1 cellular context compared by ENCODE assay signal in the genomic region with DNA sequence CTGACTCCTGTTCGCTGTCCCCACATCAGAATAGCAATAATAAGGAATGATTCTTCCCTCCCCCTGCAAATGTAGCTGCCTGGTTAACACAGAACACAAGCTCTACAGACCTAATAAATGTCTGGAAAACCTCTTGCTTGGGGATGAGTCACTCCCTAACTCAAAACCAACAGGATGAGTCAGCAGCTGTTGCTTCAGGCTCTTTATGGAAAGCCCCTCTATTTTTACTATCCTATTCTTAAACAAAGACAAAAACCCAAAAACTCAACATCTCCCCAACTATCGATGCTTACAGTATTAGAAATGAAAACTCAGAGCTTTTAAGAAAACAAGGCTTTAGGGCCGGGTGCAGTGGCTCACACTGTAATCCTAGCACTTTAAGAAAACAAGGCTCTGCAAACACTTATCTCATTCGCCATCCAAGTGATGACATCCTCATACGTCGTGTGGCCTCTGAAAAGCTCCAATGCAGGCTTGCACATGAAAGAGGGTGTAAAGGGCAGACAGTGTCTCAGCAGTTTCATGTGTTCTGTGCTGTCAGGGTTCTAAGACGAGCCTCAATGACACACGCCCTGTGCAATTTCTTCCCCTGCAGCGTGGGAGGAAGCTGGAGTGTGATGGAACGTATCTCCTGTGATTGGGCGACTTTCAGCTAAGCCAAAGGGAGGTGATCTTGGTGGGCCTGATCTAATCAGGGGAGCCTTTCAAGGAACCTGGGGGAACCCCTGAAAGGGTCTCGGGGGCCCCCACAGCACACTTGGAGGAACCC.
TF ChIP-seq lines count a peak whose summit lies in the region.

No MANE protein-coding gene starts in this region.

TF ChIP-seq in HepG2, 621 proteins besides CTCF, POLR2A, EP300 and RAD21 (continued from another document):
- TF ChIP-seq, protein P1, sequence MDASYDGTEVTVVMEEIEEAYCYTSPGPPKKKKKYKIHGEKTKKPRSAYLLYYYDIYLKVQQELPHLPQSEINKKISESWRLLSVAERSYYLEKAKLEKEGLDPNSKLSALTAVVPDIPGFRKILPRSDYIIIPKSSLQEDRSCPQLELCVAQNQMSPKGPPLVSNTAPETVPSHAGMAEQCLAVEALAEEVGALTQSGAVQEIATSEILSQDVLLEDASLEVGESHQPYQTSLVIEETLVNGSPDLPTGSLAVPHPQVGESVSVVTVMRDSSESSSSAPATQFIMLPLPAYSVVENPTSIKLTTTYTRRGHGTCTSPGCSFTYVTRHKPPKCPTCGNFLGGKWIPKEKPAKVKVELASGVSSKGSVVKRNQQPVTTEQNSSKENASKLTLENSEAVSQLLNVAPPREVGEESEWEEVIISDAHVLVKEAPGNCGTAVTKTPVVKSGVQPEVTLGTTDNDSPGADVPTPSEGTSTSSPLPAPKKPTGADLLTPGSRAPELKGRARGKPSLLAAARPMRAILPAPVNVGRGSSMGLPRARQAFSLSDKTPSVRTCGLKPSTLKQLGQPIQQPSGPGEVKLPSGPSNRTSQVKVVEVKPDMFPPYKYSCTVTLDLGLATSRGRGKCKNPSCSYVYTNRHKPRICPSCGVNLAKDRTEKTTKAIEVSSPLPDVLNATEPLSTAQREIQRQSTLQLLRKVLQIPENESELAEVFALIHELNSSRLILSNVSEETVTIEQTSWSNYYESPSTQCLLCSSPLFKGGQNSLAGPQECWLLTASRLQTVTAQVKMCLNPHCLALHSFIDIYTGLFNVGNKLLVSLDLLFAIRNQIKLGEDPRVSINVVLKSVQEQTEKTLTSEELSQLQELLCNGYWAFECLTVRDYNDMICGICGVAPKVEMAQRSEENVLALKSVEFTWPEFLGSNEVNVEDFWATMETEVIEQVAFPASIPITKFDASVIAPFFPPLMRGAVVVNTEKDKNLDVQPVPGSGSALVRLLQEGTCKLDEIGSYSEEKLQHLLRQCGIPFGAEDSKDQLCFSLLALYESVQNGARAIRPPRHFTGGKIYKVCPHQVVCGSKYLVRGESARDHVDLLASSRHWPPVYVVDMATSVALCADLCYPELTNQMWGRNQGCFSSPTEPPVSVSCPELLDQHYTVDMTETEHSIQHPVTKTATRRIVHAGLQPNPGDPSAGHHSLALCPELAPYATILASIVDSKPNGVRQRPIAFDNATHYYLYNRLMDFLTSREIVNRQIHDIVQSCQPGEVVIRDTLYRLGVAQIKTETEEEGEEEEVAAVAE (CRISPR knock-in tag; IDR thresholded peaks at IDR 0.05; ENCODE audit: borderline replicate concordance) = 0 out of 2 replicates have a peak, but pooled peaks have one; percentile 68
- TF ChIP-seq, protein P2, sequence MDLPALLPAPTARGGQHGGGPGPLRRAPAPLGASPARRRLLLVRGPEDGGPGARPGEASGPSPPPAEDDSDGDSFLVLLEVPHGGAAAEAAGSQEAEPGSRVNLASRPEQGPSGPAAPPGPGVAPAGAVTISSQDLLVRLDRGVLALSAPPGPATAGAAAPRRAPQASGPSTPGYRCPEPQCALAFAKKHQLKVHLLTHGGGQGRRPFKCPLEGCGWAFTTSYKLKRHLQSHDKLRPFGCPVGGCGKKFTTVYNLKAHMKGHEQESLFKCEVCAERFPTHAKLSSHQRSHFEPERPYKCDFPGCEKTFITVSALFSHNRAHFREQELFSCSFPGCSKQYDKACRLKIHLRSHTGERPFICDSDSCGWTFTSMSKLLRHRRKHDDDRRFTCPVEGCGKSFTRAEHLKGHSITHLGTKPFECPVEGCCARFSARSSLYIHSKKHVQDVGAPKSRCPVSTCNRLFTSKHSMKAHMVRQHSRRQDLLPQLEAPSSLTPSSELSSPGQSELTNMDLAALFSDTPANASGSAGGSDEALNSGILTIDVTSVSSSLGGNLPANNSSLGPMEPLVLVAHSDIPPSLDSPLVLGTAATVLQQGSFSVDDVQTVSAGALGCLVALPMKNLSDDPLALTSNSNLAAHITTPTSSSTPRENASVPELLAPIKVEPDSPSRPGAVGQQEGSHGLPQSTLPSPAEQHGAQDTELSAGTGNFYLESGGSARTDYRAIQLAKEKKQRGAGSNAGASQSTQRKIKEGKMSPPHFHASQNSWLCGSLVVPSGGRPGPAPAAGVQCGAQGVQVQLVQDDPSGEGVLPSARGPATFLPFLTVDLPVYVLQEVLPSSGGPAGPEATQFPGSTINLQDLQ (CRISPR knock-in tag; IDR thresholded peaks at IDR 0.05) = no peak
- TF ChIP-seq ETV5 (CRISPR knock-in tag; IDR thresholded peaks at IDR 0.05; ENCODE audit: borderline replicate concordance) = no peak
- TF ChIP-seq CREM (IDR thresholded peaks at IDR 0.05) = peak; percentile 68
- TF ChIP-seq CREM (CRISPR knock-in tag; IDR thresholded peaks at IDR 0.05) = no peak
- no peak for TF ChIP-seq ATF7 (IDR thresholded peaks at IDR 0.05)
- no peak for TF ChIP-seq ATF7 (CRISPR knock-in tag; IDR thresholded peaks at IDR 0.05)
- TF ChIP-seq CEBPB (IDR thresholded peaks at IDR 0.05; ENCODE audit: borderline replicate concordance, low read depth, low read length) = peak; percentile 42; the same call in 1 of the 2 replicates
- TF ChIP-seq, protein P3, sequence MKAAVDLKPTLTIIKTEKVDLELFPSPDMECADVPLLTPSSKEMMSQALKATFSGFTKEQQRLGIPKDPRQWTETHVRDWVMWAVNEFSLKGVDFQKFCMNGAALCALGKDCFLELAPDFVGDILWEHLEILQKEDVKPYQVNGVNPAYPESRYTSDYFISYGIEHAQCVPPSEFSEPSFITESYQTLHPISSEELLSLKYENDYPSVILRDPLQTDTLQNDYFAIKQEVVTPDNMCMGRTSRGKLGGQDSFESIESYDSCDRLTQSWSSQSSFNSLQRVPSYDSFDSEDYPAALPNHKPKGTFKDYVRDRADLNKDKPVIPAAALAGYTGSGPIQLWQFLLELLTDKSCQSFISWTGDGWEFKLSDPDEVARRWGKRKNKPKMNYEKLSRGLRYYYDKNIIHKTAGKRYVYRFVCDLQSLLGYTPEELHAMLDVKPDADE (CRISPR knock-in tag; IDR thresholded peaks at IDR 0.05) = no peak
- TF ChIP-seq, protein P4, sequence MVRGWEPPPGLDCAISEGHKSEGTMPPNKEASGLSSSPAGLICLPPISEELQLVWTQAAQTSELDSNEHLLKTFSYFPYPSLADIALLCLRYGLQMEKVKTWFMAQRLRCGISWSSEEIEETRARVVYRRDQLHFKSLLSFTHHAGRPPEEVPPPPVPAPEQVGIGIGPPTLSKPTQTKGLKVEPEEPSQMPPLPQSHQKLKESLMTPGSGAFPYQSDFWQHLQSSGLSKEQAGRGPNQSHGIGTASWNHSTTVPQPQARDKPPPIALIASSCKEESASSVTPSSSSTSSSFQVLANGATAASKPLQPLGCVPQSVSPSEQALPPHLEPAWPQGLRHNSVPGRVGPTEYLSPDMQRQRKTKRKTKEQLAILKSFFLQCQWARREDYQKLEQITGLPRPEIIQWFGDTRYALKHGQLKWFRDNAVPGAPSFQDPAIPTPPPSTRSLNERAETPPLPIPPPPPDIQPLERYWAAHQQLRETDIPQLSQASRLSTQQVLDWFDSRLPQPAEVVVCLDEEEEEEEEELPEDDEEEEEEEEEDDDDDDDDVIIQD (CRISPR knock-in tag; IDR thresholded peaks at IDR 0.05; ENCODE audit: low read depth) = 0 out of 2 replicates have a peak, but pooled peaks have one; percentile 45
- TF ChIP-seq RFXANK (CRISPR knock-in tag; IDR thresholded peaks at IDR 0.05) = no peak
- TF ChIP-seq, protein P5, sequence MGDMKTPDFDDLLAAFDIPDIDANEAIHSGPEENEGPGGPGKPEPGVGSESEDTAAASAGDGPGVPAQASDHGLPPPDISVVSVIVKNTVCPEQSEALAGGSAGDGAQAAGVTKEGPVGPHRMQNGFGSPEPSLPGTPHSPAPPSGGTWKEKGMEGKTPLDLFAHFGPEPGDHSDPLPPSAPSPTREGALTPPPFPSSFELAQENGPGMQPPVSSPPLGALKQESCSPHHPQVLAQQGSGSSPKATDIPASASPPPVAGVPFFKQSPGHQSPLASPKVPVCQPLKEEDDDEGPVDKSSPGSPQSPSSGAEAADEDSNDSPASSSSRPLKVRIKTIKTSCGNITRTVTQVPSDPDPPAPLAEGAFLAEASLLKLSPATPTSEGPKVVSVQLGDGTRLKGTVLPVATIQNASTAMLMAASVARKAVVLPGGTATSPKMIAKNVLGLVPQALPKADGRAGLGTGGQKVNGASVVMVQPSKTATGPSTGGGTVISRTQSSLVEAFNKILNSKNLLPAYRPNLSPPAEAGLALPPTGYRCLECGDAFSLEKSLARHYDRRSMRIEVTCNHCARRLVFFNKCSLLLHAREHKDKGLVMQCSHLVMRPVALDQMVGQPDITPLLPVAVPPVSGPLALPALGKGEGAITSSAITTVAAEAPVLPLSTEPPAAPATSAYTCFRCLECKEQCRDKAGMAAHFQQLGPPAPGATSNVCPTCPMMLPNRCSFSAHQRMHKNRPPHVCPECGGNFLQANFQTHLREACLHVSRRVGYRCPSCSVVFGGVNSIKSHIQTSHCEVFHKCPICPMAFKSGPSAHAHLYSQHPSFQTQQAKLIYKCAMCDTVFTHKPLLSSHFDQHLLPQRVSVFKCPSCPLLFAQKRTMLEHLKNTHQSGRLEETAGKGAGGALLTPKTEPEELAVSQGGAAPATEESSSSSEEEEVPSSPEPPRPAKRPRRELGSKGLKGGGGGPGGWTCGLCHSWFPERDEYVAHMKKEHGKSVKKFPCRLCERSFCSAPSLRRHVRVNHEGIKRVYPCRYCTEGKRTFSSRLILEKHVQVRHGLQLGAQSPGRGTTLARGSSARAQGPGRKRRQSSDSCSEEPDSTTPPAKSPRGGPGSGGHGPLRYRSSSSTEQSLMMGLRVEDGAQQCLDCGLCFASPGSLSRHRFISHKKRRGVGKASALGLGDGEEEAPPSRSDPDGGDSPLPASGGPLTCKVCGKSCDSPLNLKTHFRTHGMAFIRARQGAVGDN (CRISPR knock-in tag; IDR thresholded peaks at IDR 0.05) = peak; percentile 45
- TF ChIP-seq MAFK (conservative IDR thresholded peaks at IDR 0.05 in 1 of 2, IDR thresholded peaks at IDR 0.05 in 1 of 2; ENCODE audit: low read length in 2 of 2) = peak; percentile 58 to 69
- TF ChIP-seq ZNF614 (CRISPR knock-in tag; IDR thresholded peaks at IDR 0.05; ENCODE audit: borderline replicate concordance) = no peak
- TF ChIP-seq NCOA5 (CRISPR knock-in tag; IDR thresholded peaks at IDR 0.05) = no peak
- TF ChIP-seq, protein P6, sequence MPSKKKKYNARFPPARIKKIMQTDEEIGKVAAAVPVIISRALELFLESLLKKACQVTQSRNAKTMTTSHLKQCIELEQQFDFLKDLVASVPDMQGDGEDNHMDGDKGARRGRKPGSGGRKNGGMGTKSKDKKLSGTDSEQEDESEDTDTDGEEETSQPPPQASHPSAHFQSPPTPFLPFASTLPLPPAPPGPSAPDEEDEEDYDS (CRISPR knock-in tag; IDR thresholded peaks at IDR 0.05) = no peak
- no peak for TF ChIP-seq TBP (CRISPR knock-in tag; IDR thresholded peaks at IDR 0.05)
- 0 out of 2 replicates have a peak, but pooled peaks have one; percentile 24 for TF ChIP-seq MED1 (CRISPR knock-in tag; IDR thresholded peaks at IDR 0.05)
- TF ChIP-seq, protein P7, sequence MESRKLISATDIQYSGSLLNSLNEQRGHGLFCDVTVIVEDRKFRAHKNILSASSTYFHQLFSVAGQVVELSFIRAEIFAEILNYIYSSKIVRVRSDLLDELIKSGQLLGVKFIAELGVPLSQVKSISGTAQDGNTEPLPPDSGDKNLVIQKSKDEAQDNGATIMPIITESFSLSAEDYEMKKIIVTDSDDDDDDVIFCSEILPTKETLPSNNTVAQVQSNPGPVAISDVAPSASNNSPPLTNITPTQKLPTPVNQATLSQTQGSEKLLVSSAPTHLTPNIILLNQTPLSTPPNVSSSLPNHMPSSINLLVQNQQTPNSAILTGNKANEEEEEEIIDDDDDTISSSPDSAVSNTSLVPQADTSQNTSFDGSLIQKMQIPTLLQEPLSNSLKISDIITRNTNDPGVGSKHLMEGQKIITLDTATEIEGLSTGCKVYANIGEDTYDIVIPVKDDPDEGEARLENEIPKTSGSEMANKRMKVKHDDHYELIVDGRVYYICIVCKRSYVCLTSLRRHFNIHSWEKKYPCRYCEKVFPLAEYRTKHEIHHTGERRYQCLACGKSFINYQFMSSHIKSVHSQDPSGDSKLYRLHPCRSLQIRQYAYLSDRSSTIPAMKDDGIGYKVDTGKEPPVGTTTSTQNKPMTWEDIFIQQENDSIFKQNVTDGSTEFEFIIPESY (CRISPR knock-in tag; IDR thresholded peaks at IDR 0.05) = peak; percentile 49; the same call in 1 of the 2 replicates
- TF ChIP-seq TSC22D2 (CRISPR knock-in tag; IDR thresholded peaks at IDR 0.05; ENCODE audit: borderline replicate concordance) = no peak
- peak; percentile 73; the same call in 1 of the 2 replicates for TF ChIP-seq ZBTB38 (CRISPR knock-in tag; IDR thresholded peaks at IDR 0.05)
- no peak for TF ChIP-seq ZNF138 (CRISPR knock-in tag; IDR thresholded peaks at IDR 0.05; ENCODE audit: low read depth)
- TF ChIP-seq ZNF343 (CRISPR knock-in tag; IDR thresholded peaks at IDR 0.05) = no peak
- no peak for TF ChIP-seq ZNF629 (CRISPR knock-in tag; conservative IDR thresholded peaks at IDR 0.05)
- no peak for TF ChIP-seq ZNF616 (CRISPR knock-in tag; IDR thresholded peaks at IDR 0.05; ENCODE audit: low read depth)
- no peak for TF ChIP-seq ZMYM4 (CRISPR knock-in tag; IDR thresholded peaks at IDR 0.05)
- no peak for TF ChIP-seq REPIN1 (CRISPR knock-in tag; IDR thresholded peaks at IDR 0.05; ENCODE audit: borderline replicate concordance, low read depth)
- no peak for TF ChIP-seq CBX1 (IDR thresholded peaks at IDR 0.05; ENCODE audit: low read depth)
